8 cellular contexts compared by ENCODE assay signal in genomic region chr19:42270346-42271044, GRCh38. TPM values are rescaled to one million over a fixed set of nuclear protein-coding genes. Genes with fewer than 3 reads are reported as not detected.
DNase-seq lines count a peak whose midpoint lies in the region; ATAC-seq and TF ChIP-seq lines count a peak whose summit lies in the region.

No MANE protein-coding gene starts in this region.

- H3K9me3 Mint-ChIP-seq in activated B cell treated with CpG ODN at 0.5 μM for 24 hours, result no peaks in the 10 kb centered on the region
- H3K9me3 Mint-ChIP-seq in mesothelial cell of epicardium, result no peaks in the 10 kb centered on the region

- H3K9me3 ChIP-seq in HUES48 (ENCODE audit: control insufficient read depth, insufficient read depth, low read length) (no peaks in the 10 kb centered on the region), colonic mucosa (no peaks in the 10 kb centered on the region)

- POLR2A ChIA-PET in activated B cell treated with CpG ODN at 0.5 μM for 24 hours (lab: Charles Lee), result interaction anchor here (0.5 to 3.0 kb wide), 15 partner anchors 11 to 1193 kb away, joined by 3 to 55 read pairs (median 4); partner anchors contain the start of genes ERF, GSK3A, POU2F2 and ZNF526

- H3K27me3 ChIP-seq in HUES48 (ENCODE audit: control insufficient read depth, insufficient read depth, low read length), result no peaks in the 10 kb centered on the region
- H3K27me3 ChIP-seq in colonic mucosa, result no peaks in the 10 kb centered on the region

- DNase-seq in activated B cell treated with CpG ODN at 0.5 μM for 24 hours, result peak; percentile 36
- peak; percentile 55 for DNase-seq in colonic mucosa
- no peak for DNase-seq in mesothelial cell of epicardium (ENCODE audit: low spot score in 2 of 2, unreplicated experiment in 2 of 2)
- DNase-seq in stimulated activated naive CD8-positive, alpha-beta T cell treated with anti-CD3 and anti-CD28 coated beads, Interleukin-15, Interleukin-2, amounts not matched to agents 100 U/mL and 50 U/mL, for 24 hours, result peak; percentile 75
- DNase-seq in NCI-H446 (lab: John Stamatoyannopoulos, UW), result no peak

- no peak for TF ChIP-seq CTCF in C4-2B (conservative IDR thresholded peaks at IDR 0.05)
- TF ChIP-seq CTCF in activated B cell treated with CpG ODN at 0.5 μM for 24 hours (IDR thresholded peaks at IDR 0.05), result no peak
- TF ChIP-seq CTCF in colonic mucosa (IDR thresholded peaks at IDR 0.05), result no peak
- TF ChIP-seq CTCF in mesothelial cell of epicardium (IDR thresholded peaks at IDR 0.05; ENCODE audit: unreplicated experiment), result no peak

- H3K4me3 ChIP-seq in HUES48 (ENCODE audit: low read depth, low read length) (peak overlapping the region; percentile 76; the same call in 1 of the 2 replicates), colonic mucosa (peak overlapping the region; percentile 45)

- H3K27me3 Mint-ChIP-seq in activated B cell treated with CpG ODN at 0.5 μM for 24 hours (no peaks in the 10 kb centered on the region), mesothelial cell of epicardium (ENCODE audit: low read depth) (no peaks in the 10 kb centered on the region)

- CTCF ChIA-PET in activated B cell treated with CpG ODN at 0.5 μM for 24 hours (lab: Charles Lee), result interaction anchor here (0.7 to 2.2 kb wide), 4 partner anchors 10 to 162 kb away, joined by 3 to 22 read pairs (median 4); no protein-coding TSS in a partner anchor

- ATAC-seq in activated B cell treated with CpG ODN at 0.5 μM for 24 hours (ENCODE audit: low read depth) (no peak), HG03097 (IDR thresholded peaks at IDR 0.05; ENCODE audit: low FRiP score, unreplicated experiment) (no peak)
- ATAC-seq in stimulated activated naive CD8-positive, alpha-beta T cell treated with anti-CD3 and anti-CD28 coated beads, Interleukin-15, Interleukin-2, amounts not matched to agents 100 U/mL and 50 U/mL, for 24 hours, result peak; percentile 6

- H3K36me3 ChIP-seq in HUES48 (ENCODE audit: control insufficient read depth, insufficient read depth, low read length) (peaks cover 19% of the 10 kb centered on the region), colonic mucosa (no peaks in the 10 kb centered on the region)

- peak overlapping the region; percentile 88 for H3K4me3 Mint-ChIP-seq in activated B cell treated with CpG ODN at 0.5 μM for 24 hours
- peak overlapping the region; percentile 82 for H3K4me3 Mint-ChIP-seq in mesothelial cell of epicardium

- peak overlapping the region; percentile 94 for H3K27ac Mint-ChIP-seq in activated B cell treated with CpG ODN at 0.5 μM for 24 hours
- peak overlapping the region; percentile 96 for H3K27ac Mint-ChIP-seq in mesothelial cell of epicardium

- peaks cover 27% of the 10 kb centered on the region for H3K36me3 Mint-ChIP-seq in activated B cell treated with CpG ODN at 0.5 μM for 24 hours (ENCODE audit: low read depth)
- peaks cover 12% of the 10 kb centered on the region for H3K36me3 Mint-ChIP-seq in mesothelial cell of epicardium

- H3K4me1 Mint-ChIP-seq in activated B cell treated with CpG ODN at 0.5 μM for 24 hours (peaks cover 36% of the 10 kb centered on the region), mesothelial cell of epicardium (peaks cover 30% of the 10 kb centered on the region)

- H3K9ac ChIP-seq in HUES48 (ENCODE audit: low read depth, low read length) (peak overlapping the region; percentile 25; the same call in 1 of the 2 replicates), colonic mucosa (ENCODE audit: low read depth in 2 of 2, low read length in 2 of 2) (peak overlapping the region; percentile 84 to 99)

- intact Hi-C loops in activated B cell treated with CpG ODN at 0.5 μM for 24 hours (cut with micrococcal nuclease) (no loop called here), colonic mucosa (cut with DNase I) (no loop called here)

- peaks cover 16% of the 10 kb centered on the region; the same call in 1 of the 2 replicates for H3K4me1 ChIP-seq in HUES48 (ENCODE audit: control insufficient read depth, insufficient read depth, low read length)
- peaks cover 14% of the 10 kb centered on the region for H3K4me1 ChIP-seq in colonic mucosa

- peak overlapping the region; percentile 89 for H3K27ac ChIP-seq in C4-2B
- H3K27ac ChIP-seq in HUES48 (ENCODE audit: low read depth, low read length), result peak overlapping the region; percentile 60
- H3K27ac ChIP-seq in colonic mucosa, result peak overlapping the region; percentile 77

RNA-seq across cellular contexts. Expression of gene CIC, which starts 1.4 kb away (rescaled TPM):
- total RNA-seq in activated B cell treated with CpG ODN at 0.5 μM for 24 hours, result 85.4 and 96.5 TPM in 2 replicates
- total RNA-seq in colonic mucosa, result 10 to 100 TPM; 47.8 to 54.6 TPM
- 84.0 to 90.9 TPM (median 90.8 TPM) in 3 replicates for total RNA-seq in mesothelial cell of epicardium

RNA-seq across cellular contexts. Expression of gene ERF, which starts 15.6 kb away (rescaled TPM):
- total RNA-seq in activated B cell treated with CpG ODN at 0.5 μM for 24 hours, result 47.9 and 48.1 TPM in 2 replicates
- total RNA-seq in colonic mucosa, result 10 to 100 TPM; 46.7 to 57.3 TPM
- 90.4 to 106 TPM (median 92.1 TPM) in 3 replicates for total RNA-seq in mesothelial cell of epicardium

RNA-seq across cellular contexts. Expression of gene GSK3A, which starts 28.1 kb away (rescaled TPM):
- 38.2 and 38.6 TPM in 2 replicates for total RNA-seq in activated B cell treated with CpG ODN at 0.5 μM for 24 hours
- total RNA-seq in colonic mucosa, result 10 to 100 TPM; 47.8 to 51.8 TPM
- total RNA-seq in mesothelial cell of epicardium, result 42.9 to 45.5 TPM (median 44.6 TPM) in 3 replicates

RNA-seq across cellular contexts. Expression of gene PRR19, which starts 31.4 kb away (rescaled TPM):
- total RNA-seq in activated B cell treated with CpG ODN at 0.5 μM for 24 hours, result 0.20 and 0.33 TPM in 2 replicates
- total RNA-seq in colonic mucosa, result 1 to 10 TPM in 1 of 2 donors, under 1 TPM in 1; 0.32 to 1.0 TPM
- 1.3 to 2.0 TPM (median 1.7 TPM) in 3 replicates for total RNA-seq in mesothelial cell of epicardium

RNA-seq across cellular contexts. Expression of gene PAFAH1B3, which starts 31.9 kb away (rescaled TPM):
- total RNA-seq in activated B cell treated with CpG ODN at 0.5 μM for 24 hours (22.7 and 25.9 TPM in 2 replicates), colonic mucosa (10 to 100 TPM; 42.5 to 53.0 TPM), mesothelial cell of epicardium (81.2 to 91.0 TPM (median 88.5 TPM) in 3 replicates)

Comparison
In these comparisons a context has a peak if more than half of its experiments do, and no peak if none do; other contexts are left out.
1. DNase-seq: peak in activated B cell treated with CpG ODN at 0.5 μM for 24 hours (single experiment), colonic mucosa (single experiment) and stimulated activated naive CD8-positive, alpha-beta T cell treated with anti-CD3 and anti-CD28 coated beads, Interleukin-15, Interleukin-2, amounts not matched to agents 100 U/mL and 50 U/mL, for 24 hours (single experiment); none in mesothelial cell of epicardium (0 of 2) and NCI-H446 (0 of 2).
2. Peak in every context shown above with its lines, with median percentiles within 50 percentile points of each other: H3K27ac ChIP-seq.